1 cellular context compared by ENCODE assay signal in the genomic region with DNA sequence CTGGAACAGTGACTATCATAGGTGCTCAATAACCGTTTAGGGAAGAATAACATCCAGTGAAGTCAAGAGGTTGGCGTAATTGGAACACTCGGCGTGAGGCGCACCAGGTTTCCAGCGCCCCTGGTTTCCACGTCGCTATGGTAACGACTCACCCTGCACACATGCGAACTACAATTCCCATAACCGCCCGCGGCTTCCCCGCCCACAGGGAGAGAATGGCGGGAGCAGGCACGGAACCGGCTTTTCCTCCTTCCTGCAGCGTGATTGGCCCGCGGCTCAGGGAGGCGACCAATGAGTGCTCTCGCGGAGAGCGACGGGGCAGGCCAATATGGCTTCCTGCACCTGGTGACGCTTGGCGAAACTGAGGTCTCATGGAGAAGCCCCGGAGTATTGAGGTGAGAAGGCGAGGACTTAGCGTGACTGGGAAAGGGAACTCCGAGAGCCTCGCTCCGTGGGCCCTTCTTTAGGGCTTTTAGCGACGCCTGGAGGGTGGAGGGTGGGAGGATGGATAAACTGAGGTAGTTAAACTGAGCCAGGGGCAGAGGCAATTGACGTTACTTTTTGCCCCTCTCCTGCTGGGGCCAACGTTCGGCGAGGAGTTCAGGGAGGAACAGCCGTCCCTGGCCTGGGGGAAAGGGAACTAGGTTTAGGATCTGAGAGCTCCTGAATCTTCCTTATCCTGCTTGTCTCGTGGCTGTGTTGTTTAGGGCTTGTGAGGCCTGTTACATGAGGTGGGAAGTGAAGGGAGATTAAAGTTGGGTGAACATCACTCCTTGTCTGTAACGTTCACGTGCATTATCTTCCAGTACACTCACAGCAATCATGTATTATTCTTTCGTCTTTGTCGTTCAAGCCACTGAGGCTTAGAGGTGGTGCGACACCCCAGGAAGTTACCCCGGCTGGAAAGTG.
TF ChIP-seq lines count a peak whose summit lies in the region.

L3MBTL2 (plus strand) TSS at position 321 of the 909 bp plus-strand sequence; CDS start at position 372, 51 bp downstream.

TF ChIP-seq in HCT116, 20 proteins besides CTCF, POLR2A, EP300 and RAD21 (continued from another document):
- TF ChIP-seq, protein P1, sequence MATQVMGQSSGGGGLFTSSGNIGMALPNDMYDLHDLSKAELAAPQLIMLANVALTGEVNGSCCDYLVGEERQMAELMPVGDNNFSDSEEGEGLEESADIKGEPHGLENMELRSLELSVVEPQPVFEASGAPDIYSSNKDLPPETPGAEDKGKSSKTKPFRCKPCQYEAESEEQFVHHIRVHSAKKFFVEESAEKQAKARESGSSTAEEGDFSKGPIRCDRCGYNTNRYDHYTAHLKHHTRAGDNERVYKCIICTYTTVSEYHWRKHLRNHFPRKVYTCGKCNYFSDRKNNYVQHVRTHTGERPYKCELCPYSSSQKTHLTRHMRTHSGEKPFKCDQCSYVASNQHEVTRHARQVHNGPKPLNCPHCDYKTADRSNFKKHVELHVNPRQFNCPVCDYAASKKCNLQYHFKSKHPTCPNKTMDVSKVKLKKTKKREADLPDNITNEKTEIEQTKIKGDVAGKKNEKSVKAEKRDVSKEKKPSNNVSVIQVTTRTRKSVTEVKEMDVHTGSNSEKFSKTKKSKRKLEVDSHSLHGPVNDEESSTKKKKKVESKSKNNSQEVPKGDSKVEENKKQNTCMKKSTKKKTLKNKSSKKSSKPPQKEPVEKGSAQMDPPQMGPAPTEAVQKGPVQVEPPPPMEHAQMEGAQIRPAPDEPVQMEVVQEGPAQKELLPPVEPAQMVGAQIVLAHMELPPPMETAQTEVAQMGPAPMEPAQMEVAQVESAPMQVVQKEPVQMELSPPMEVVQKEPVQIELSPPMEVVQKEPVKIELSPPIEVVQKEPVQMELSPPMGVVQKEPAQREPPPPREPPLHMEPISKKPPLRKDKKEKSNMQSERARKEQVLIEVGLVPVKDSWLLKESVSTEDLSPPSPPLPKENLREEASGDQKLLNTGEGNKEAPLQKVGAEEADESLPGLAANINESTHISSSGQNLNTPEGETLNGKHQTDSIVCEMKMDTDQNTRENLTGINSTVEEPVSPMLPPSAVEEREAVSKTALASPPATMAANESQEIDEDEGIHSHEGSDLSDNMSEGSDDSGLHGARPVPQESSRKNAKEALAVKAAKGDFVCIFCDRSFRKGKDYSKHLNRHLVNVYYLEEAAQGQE (IDR thresholded peaks at IDR 0.05; ENCODE audit: low read depth) = no peak
- peak; percentile 96 for TF ChIP-seq YY1 (IDR thresholded peaks at IDR 0.05; ENCODE audit: extremely low read depth, insufficient replicate concordance, low read depth, low read length)
- TF ChIP-seq, protein P2, sequence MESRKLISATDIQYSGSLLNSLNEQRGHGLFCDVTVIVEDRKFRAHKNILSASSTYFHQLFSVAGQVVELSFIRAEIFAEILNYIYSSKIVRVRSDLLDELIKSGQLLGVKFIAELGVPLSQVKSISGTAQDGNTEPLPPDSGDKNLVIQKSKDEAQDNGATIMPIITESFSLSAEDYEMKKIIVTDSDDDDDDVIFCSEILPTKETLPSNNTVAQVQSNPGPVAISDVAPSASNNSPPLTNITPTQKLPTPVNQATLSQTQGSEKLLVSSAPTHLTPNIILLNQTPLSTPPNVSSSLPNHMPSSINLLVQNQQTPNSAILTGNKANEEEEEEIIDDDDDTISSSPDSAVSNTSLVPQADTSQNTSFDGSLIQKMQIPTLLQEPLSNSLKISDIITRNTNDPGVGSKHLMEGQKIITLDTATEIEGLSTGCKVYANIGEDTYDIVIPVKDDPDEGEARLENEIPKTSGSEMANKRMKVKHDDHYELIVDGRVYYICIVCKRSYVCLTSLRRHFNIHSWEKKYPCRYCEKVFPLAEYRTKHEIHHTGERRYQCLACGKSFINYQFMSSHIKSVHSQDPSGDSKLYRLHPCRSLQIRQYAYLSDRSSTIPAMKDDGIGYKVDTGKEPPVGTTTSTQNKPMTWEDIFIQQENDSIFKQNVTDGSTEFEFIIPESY (IDR thresholded peaks at IDR 0.05; ENCODE audit: extremely low read depth, insufficient replicate concordance, low read length) = no peak
